In genomic region chr17:73284339-73284738, GRCh38 we compare ENCODE assay signal across 1 cellular context.
TF ChIP-seq lines count a peak whose summit lies in the region.

No MANE protein-coding gene starts in this region.

TF ChIP-seq in HepG2, 621 proteins besides CTCF, POLR2A, EP300 and RAD21:
- TF ChIP-seq POLR2G (IDR thresholded peaks at IDR 0.05; ENCODE audit: low read depth, low read length) (0 out of 2 replicates have a peak, but pooled peaks have one; percentile 24), TOPORS (CRISPR knock-in tag; IDR thresholded peaks at IDR 0.05) (no peak)
